In genomic region chr9:76161546-76161945, GRCh38 we compare ENCODE assay signal across 14 cellular contexts.
DNase-seq lines count a peak whose midpoint lies in the region; TF ChIP-seq lines count a peak whose summit lies in the region.
"Had no signal": no experiment of that assay in that cellular context is flagged by ENCODE, and none has a peak within 500 bp of the region (broad histone marks: within the 10 kb centered on the region; RNA-seq: fewer than 3 reads in every experiment).

No MANE protein-coding gene starts in this region.

- H3K4me3 ChIP-seq in fibroblast of pulmonary artery (replicated peaks; ENCODE audit: low read depth, low read length), result no peak overlapping the region
- H3K4me3 ChIP-seq: colonic mucosa, spleen had no signal

- no peak for TF ChIP-seq CTCF in fibroblast of pulmonary artery (IDR thresholded peaks at IDR 0.05; ENCODE audit: low read length, missing control alignments)
- no peak for TF ChIP-seq CTCF in nephron (IDR thresholded peaks at IDR 0.05; ENCODE audit: unreplicated experiment in 3 of 3)

- no peaks in the 10 kb centered on the region for H3K27me3 Mint-ChIP-seq in nephron (ENCODE audit: low read depth)
- H3K27me3 Mint-ChIP-seq: activated CD4-positive, alpha-beta T cell treated with anti-CD3 and anti-CD28 coated beads for 36 hours; activated T-helper 17 cell treated with anti-CD3 and anti-CD28 coated beads, Interleukin-2, amount 50 U/mL, for 72 hours had no signal

- H3K4me1 Mint-ChIP-seq in nephron, result peaks cover 41% of the 10 kb centered on the region
- H3K4me1 Mint-ChIP-seq: activated CD4-positive, alpha-beta T cell treated with anti-CD3 and anti-CD28 coated beads for 36 hours; activated T-helper 17 cell treated with anti-CD3 and anti-CD28 coated beads, Interleukin-2, amount 50 U/mL, for 72 hours had no signal

- H3K4me3 Mint-ChIP-seq in nephron, result peak overlapping the region in 2 of 3 experiments; percentile 17 to 45
- H3K4me3 Mint-ChIP-seq: activated CD4-positive, alpha-beta T cell treated with anti-CD3 and anti-CD28 coated beads for 36 hours; activated T-helper 17 cell treated with anti-CD3 and anti-CD28 coated beads, Interleukin-2, amount 50 U/mL, for 72 hours had no signal

- H3K36me3 Mint-ChIP-seq in nephron (ENCODE audit: low read depth), result peaks cover 50% of the 10 kb centered on the region

- H3K9me3 Mint-ChIP-seq in nephron, result no peaks in the 10 kb centered on the region
- H3K9me3 Mint-ChIP-seq: activated T-helper 17 cell treated with anti-CD3 and anti-CD28 coated beads, Interleukin-2, amount 50 U/mL, for 72 hours had no signal

- peak; percentile 22 for DNase-seq in SK-N-DZ (ENCODE audit: low spot score)
- DNase-seq in fibroblast of pulmonary artery (ENCODE audit: low read depth), result peak; percentile 86
- no peak for DNase-seq in kidney glomerular epithelial cell (lab: John Stamatoyannopoulos, UW)
- no peak for DNase-seq in stimulated activated CD4-positive, alpha-beta T cell treated with anti-CD3 and anti-CD28 coated beads, Interleukin-12 subunit alpha, Interleukin-12 subunit beta, amount 100 ng/mL, for 4 hours
- no peak for DNase-seq in COLO829 (ENCODE audit: low spot score)
- no peak for DNase-seq in NCI-H2107 treated with DMSO at 0.1 percent for 48 hours (lab: John Stamatoyannopoulos, UW; ENCODE audit: unreplicated experiment)
- DNase-seq: activated CD4-positive, alpha-beta T cell treated with anti-CD3 and anti-CD28 coated beads for 36 hours; colonic mucosa; NCI-H526 treated with DMSO at 0.1 percent for 48 hours; SHP77; spleen; stimulated activated CD8-positive, alpha-beta memory T cell treated with anti-CD3 and anti-CD28 coated beads, Interleukin-4, amount 100 ng/mL, for 48 hours had no signal

- H3K27ac Mint-ChIP-seq in nephron, result peak overlapping the region; percentile 47 to 85 (median 77)
- H3K27ac Mint-ChIP-seq: activated CD4-positive, alpha-beta T cell treated with anti-CD3 and anti-CD28 coated beads for 36 hours; activated T-helper 17 cell treated with anti-CD3 and anti-CD28 coated beads, Interleukin-2, amount 50 U/mL, for 72 hours had no signal

Comparison
In these comparisons a context has a peak if more than half of its experiments do, and no peak if none do; other contexts are left out.
1. DNase-seq: peak in SK-N-DZ (single experiment) and fibroblast of pulmonary artery (single experiment); none in kidney glomerular epithelial cell (single experiment), stimulated activated CD4-positive, alpha-beta T cell treated with anti-CD3 and anti-CD28 coated beads, Interleukin-12 subunit alpha, Interleukin-12 subunit beta, amount 100 ng/mL, for 4 hours (single experiment), COLO829 (single experiment) and NCI-H2107 treated with DMSO at 0.1 percent for 48 hours (single experiment).